In the genomic region with DNA sequence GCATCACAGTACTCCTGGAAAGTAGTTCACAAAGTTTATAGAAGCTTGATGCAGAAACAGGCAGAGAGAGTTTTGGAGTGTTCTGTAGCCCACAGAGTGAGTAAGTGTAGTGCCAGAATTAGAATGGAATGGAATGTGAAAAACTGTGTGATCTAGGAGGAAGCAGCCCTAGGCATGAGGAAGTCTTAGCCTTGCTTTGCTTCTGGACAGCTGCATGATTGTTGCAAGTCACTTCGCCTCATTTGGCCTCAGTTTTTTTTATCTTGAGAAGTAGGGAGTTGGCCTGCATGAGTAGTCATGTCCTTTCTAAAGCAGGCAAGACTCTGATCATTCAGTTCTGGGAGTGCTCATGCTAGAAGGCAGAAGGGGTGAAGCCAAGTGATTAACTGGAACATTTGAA, we compare ENCODE assay signal across 10 cellular contexts. TPM values are rescaled to one million over a fixed set of nuclear protein-coding genes. Genes with fewer than 3 reads are reported as not detected.
A peak's percentile ranks its signal among the peaks of the same experiment; 100 is the strongest.
DNase-seq lines count a peak whose midpoint lies in the region; ATAC-seq and TF ChIP-seq lines count a peak whose summit lies in the region.
"Had no signal": no experiment of that assay in that cellular context is flagged by ENCODE, and none has a peak within 500 bp of the region (broad histone marks: within the 10 kb centered on the region; RNA-seq: fewer than 3 reads in every experiment).

No MANE protein-coding gene starts in this region.

- H3K9ac ChIP-seq in skeletal muscle satellite cell (ENCODE audit: low read depth, low read length) = peak overlapping the region; percentile 66

- H3K4me1 Mint-ChIP-seq in Caco-2 (ENCODE audit: low read depth, unreplicated experiment) = no peaks in the 10 kb centered on the region

- no peaks in the 10 kb centered on the region for H3K36me3 ChIP-seq in skeletal muscle satellite cell (ENCODE audit: insufficient read depth, low read length)
- H3K36me3 ChIP-seq in Caco-2 (ENCODE audit: control insufficient read depth, insufficient read depth, low read length) = no peaks in the 10 kb centered on the region

- H3K4me1 ChIP-seq in skeletal muscle satellite cell (ENCODE audit: control insufficient read depth, insufficient read depth, low read length) (peaks cover 15% of the 10 kb centered on the region), Caco-2 (no peaks in the 10 kb centered on the region)

- H3K4me3 ChIP-seq in skeletal muscle satellite cell (ENCODE audit: low read length) = peak overlapping the region; percentile 28
- H3K4me3 ChIP-seq in Caco-2 (ENCODE audit: low read depth, low read length) = no peak overlapping the region

- H3K36me3 Mint-ChIP-seq in Caco-2 (ENCODE audit: insufficient read depth, unreplicated experiment) = no peaks in the 10 kb centered on the region

- H3K9me3 Mint-ChIP-seq in Caco-2 (ENCODE audit: unreplicated experiment) = no peaks in the 10 kb centered on the region

- DNase-seq in GM04503 (ENCODE audit: low read depth) = peak; percentile 94
- DNase-seq in SIG-M5 (lab: John Stamatoyannopoulos, UW) = peak; percentile 40
- peak; percentile 30 for DNase-seq in globus pallidus (ENCODE audit: low spot score)
- DNase-seq in Caco-2 = no peak
- no peak for DNase-seq in 8988T
- no peak for DNase-seq in caudate nucleus (lab: John Stamatoyannopoulos, UW)
- DNase-seq: activated naive CD4-positive, alpha-beta T cell; stimulated activated CD4-positive, alpha-beta T cell treated with anti-CD3 and anti-CD28 coated beads, Interleukin-12 subunit alpha, Interleukin-12 subunit beta, amount 100 ng/mL, for 4 hours had no signal

- H3K27ac ChIP-seq in caudate nucleus (ENCODE audit: low read depth, low read length) = no peak overlapping the region

- no peak overlapping the region for H3K27ac Mint-ChIP-seq in Caco-2 (ENCODE audit: unreplicated experiment)

- H3K9me3 ChIP-seq in skeletal muscle satellite cell (replicated peaks; ENCODE audit: low read length) = no peaks in the 10 kb centered on the region
- H3K9me3 ChIP-seq in Caco-2 = no peaks in the 10 kb centered on the region

- BruUV-seq in Caco-2 (replicated peaks; lab: Mats Ljungman, UMichigan) = no TSS peak

- intact Hi-C loops in Caco-2 (cut with micrococcal nuclease; ENCODE audit: unreplicated experiment) = no loop called here

- peak overlapping the region; percentile 55 for H3K4me2 ChIP-seq in skeletal muscle satellite cell (ENCODE audit: low read length)

- ATAC-seq in GM18868 (IDR thresholded peaks at IDR 0.05; ENCODE audit: unreplicated experiment) = no peak

- no peaks in the 10 kb centered on the region for H3K27me3 Mint-ChIP-seq in Caco-2 (ENCODE audit: insufficient read depth, unreplicated experiment)

- POLR2A ChIA-PET in Caco-2 (lab: Charles Lee) = no interaction called here

- TF ChIP-seq CTCF in Caco-2 (IDR thresholded peaks at IDR 0.05; ENCODE audit: insufficient read depth in 1 of 2, low read depth in 1 of 2, low read length in 1 of 2, severe bottlenecking in 1 of 2, unreplicated experiment in 1 of 2) = no peak

- no peaks in the 10 kb centered on the region for H3K27me3 ChIP-seq in skeletal muscle satellite cell (ENCODE audit: control insufficient read depth, insufficient read depth, low read length)
- H3K27me3 ChIP-seq in Caco-2 (replicated peaks; ENCODE audit: control insufficient read depth, insufficient read depth, low read length) = no peaks in the 10 kb centered on the region

- no peak overlapping the region for H3K4me3 Mint-ChIP-seq in Caco-2 (ENCODE audit: unreplicated experiment)

- CTCF ChIA-PET in Caco-2 (lab: Charles Lee) = no interaction called here

RNA-seq across cellular contexts. Expression of a gene that starts 10.9 kb away (rescaled TPM):
- total RNA-seq in skeletal muscle satellite cell (2012; rRNA removed) = not detected in 2 replicates
- total RNA-seq in Caco-2 (2022) = not detected in 2 replicates

RNA-seq across cellular contexts. Expression of a gene that starts 34.0 kb away (rescaled TPM):
- not detected in 2 replicates for total RNA-seq in skeletal muscle satellite cell (2012; rRNA removed)
- not detected in 2 replicates for total RNA-seq in Caco-2 (2022)

Comparison
In these comparisons a context has a peak if more than half of its experiments do, and no peak if none do; other contexts are left out.
1. DNase-seq: peak in GM04503 (single experiment), SIG-M5 (single experiment) and globus pallidus (single experiment); none in Caco-2 (0 of 2), 8988T (single experiment) and caudate nucleus (0 of 61).